ENCODE assay signal across 23 cellular contexts in the genomic region with DNA sequence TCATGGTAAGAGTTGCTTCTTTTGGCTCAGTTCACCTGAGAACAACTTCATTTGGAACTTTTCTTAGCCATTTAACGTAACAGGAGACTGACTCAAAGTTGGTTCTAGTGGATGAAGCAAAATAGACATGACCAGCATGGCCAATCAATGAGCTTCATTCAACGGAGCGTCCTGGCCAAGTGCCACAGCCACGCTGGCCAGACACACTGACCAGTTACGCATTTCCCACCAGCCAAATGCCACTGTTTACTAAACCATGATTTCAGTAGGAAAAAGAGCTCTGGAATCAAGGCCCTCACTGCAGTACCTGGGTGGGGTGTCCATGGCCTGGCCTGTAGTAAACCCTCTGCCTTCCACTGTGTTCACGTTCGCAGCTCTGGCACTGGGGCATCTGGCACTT.
"Had no signal": no experiment of that assay in that cellular context is flagged by ENCODE, and none has a peak within 500 bp of the region (broad histone marks: within the 10 kb centered on the region; RNA-seq: fewer than 3 reads in every experiment).

No MANE protein-coding gene starts in this region.

- H3K4me3 ChIP-seq: body of pancreas, esophagus squamous epithelium, lung, ovary, spleen, thoracic aorta, uterus had no signal

- H3K27me3 Mint-ChIP-seq: type B pancreatic cell had no signal

- H3K36me3 ChIP-seq: esophagus squamous epithelium, neutrophil, ovary, spleen, uterus had no signal

- H3K36me3 Mint-ChIP-seq: activated naive CD4-positive, alpha-beta T cell treated with anti-CD3 and anti-CD28 coated beads, Interleukin-2, amount 50 U/mL, for 72 hours; naive B cell; type B pancreatic cell had no signal

- H3K4me3 Mint-ChIP-seq: activated T-cell treated with anti-CD3 and anti-CD28 coated beads, Interleukin-2, amount 50 U/mL, for 72 hours; naive B cell; nephron progenitor cell; type B pancreatic cell had no signal

- H3K9me3 ChIP-seq: body of pancreas, esophagus squamous epithelium, neutrophil, ovary, spleen, thoracic aorta, uterus had no signal

- DNase-seq: activated CD4-positive, alpha-beta T cell treated with anti-CD3 and anti-CD28 coated beads for 4 hours; activated CD4-positive, alpha-beta T cell treated with anti-CD3 and anti-CD28 coated beads, Interleukin-2, amount 50 U/mL, for 4 hours; activated naive CD4-positive, alpha-beta T cell; activated T-cell treated with anti-CD3 and anti-CD28 coated beads for 4 hours; activated T-cell treated with anti-CD3 and anti-CD28 coated beads, Interleukin-2, amount 50 U/mL, for 72 hours; aorta; body of pancreas; esophagus squamous epithelium; foreskin melanocyte; glutamatergic neuron; kidney glomerular epithelial cell; naive B cell; nephron progenitor cell; ovary; right cardiac atrium; spleen; stimulated activated naive CD4-positive, alpha-beta T cell treated with Interleukin-2 at 50 U/mL for 16 hours; uterus had no signal

- H3K27ac Mint-ChIP-seq: activated naive CD4-positive, alpha-beta T cell treated with anti-CD3 and anti-CD28 coated beads, Interleukin-2, amount 50 U/mL, for 72 hours; activated T-cell treated with anti-CD3 and anti-CD28 coated beads, Interleukin-2, amount 50 U/mL, for 72 hours; naive B cell; nephron progenitor cell; type B pancreatic cell had no signal

- H3K27me3 ChIP-seq: body of pancreas, esophagus squamous epithelium, ovary, spleen, uterus had no signal

- H3K4me1 Mint-ChIP-seq: naive B cell, nephron progenitor cell had no signal

- H3K4me1 ChIP-seq: spleen, uterus had no signal

- H3K27ac ChIP-seq: body of pancreas, esophagus squamous epithelium, neutrophil, ovary, spleen, thoracic aorta, uterus had no signal

- H3K9me3 Mint-ChIP-seq: activated naive CD4-positive, alpha-beta T cell treated with anti-CD3 and anti-CD28 coated beads, Interleukin-2, amount 50 U/mL, for 72 hours; activated T-cell treated with anti-CD3 and anti-CD28 coated beads, Interleukin-2, amount 50 U/mL, for 72 hours; naive B cell; nephron progenitor cell; type B pancreatic cell had no signal
